Comparison of ENCODE assay signal across 5 cellular contexts in genomic region chr16:88209579-88209978, GRCh38.
DNase-seq lines count a peak whose midpoint lies in the region; ATAC-seq, FAIRE-seq and TF ChIP-seq lines count a peak whose summit lies in the region.
"Not testable (repeated sequence)": the region's sequence is repeated elsewhere in the genome, so short reads cannot be mapped to it uniquely, and the experiment has no call there.

No MANE protein-coding gene starts in this region.

- not testable (repeated sequence) for TF ChIP-seq RAD21 in K562 (CRISPR knock-in tag; conservative IDR thresholded peaks at IDR 0.05 in 1 of 2, IDR thresholded peaks at IDR 0.05 in 1 of 2); H1 (IDR thresholded peaks at IDR 0.05 in 1 of 2, conservative IDR thresholded peaks at IDR 0.05 in 1 of 2; ENCODE audit: low read depth in 2 of 2, low read length in 2 of 2)

- in situ Hi-C loops in K562 (cut with MboI): not testable (repeated sequence)

- not testable (repeated sequence) for H3K9me3 Mint-ChIP-seq in Calu3 (ENCODE audit: low read depth, unreplicated experiment); stimulated activated naive B cell treated with anti-CD40 and anti-IgM and Interleukin-4, amounts not matched to agents 10 μg/mL and 1 μg/mL and 100 μg/mL, for 72 hours

- CTCF ChIA-PET in Calu3 (lab: Charles Lee): interaction anchor here (0.6 kb wide), 1 partner anchor 464 kb away, joined by 3 read pairs; no protein-coding TSS in a partner anchor
- CTCF ChIA-PET in K562 (lab: Yijun Ruan, JAX; ENCODE audit: low intra/inter-chr PET ratio); H1 (lab: Charles Lee; ENCODE audit: partially characterized antibody): not testable (repeated sequence)

- not testable (repeated sequence) for H4K91ac ChIP-seq in H1 (replicated peaks; ENCODE audit: insufficient read length, low read length)

- not testable (repeated sequence) for H3K27ac ChIP-seq in K562 (ENCODE audit: extremely low read depth, low read depth, low read length); H1 (ENCODE audit: low read depth, low read length)

- FAIRE-seq in K562 (lab: Jason Lieb, UNC); H1 (lab: Jason Lieb, UNC): not testable (repeated sequence)

- DNase-seq in Calu3; K562 (ENCODE audit: extremely low read depth in 1 of 4, low spot score in 3 of 4); H1 (ENCODE audit: low read depth in 1 of 2, low spot score in 2 of 2); stimulated activated naive B cell treated with anti-CD40 and anti-IgM and Interleukin-4, amounts not matched to agents 10 μg/mL and 1 μg/mL and 100 μg/mL, for 72 hours: not testable (repeated sequence)

- not testable (repeated sequence) for H3K56ac ChIP-seq in H1 (replicated peaks; ENCODE audit: insufficient read length, low read depth, low read length)

- H3K4me1 ChIP-seq in K562 (replicated peaks in 1 of 2; ENCODE audit: control insufficient read depth in 2 of 2, insufficient read depth in 2 of 2, low read length in 2 of 2); H1 (replicated peaks in 1 of 4; ENCODE audit: control insufficient read depth in 3 of 4, insufficient read depth in 4 of 4, low read length in 3 of 4): not testable (repeated sequence)

- not testable (repeated sequence) for BruUV-seq in Calu3 (replicated peaks; lab: Mats Ljungman, UMichigan); K562 (replicated peaks; lab: Mats Ljungman, UMichigan)

- not testable (repeated sequence) for TF ChIP-seq CTCF in Calu3 (IDR thresholded peaks at IDR 0.05; ENCODE audit: unreplicated experiment); K562 (IDR thresholded peaks at IDR 0.05 in 2 of 3, conservative IDR thresholded peaks at IDR 0.05 in 1 of 3; ENCODE audit: insufficient read depth in 2 of 3, low read depth in 1 of 3, low read length in 3 of 3); H1 (IDR thresholded peaks at IDR 0.05; ENCODE audit: control extremely low read depth in 1 of 3, insufficient read depth in 1 of 3, low read depth in 1 of 3, low read length in 3 of 3)

- not testable (repeated sequence) for H3K4me3 ChIP-seq in K562; H1 (ENCODE audit: extremely low read depth in 1 of 4, insufficient read depth in 2 of 4, low read depth in 3 of 4, low read length in 4 of 4)

- H3K9me3 ChIP-seq in K562 (replicated peaks; ENCODE audit: control insufficient read depth, insufficient read depth, low read depth, low read length); H1 (ENCODE audit: insufficient read depth in 2 of 2, low read depth in 1 of 2, low read length in 1 of 2): not testable (repeated sequence)

- H4K5ac ChIP-seq in H1 (ENCODE audit: insufficient read length, low read depth, low read length): not testable (repeated sequence)

- not testable (repeated sequence) for H3K23ac ChIP-seq in H1 (ENCODE audit: insufficient read length)

- H3K4me2 ChIP-seq in K562 (ENCODE audit: insufficient read depth, low read length); H1 (ENCODE audit: insufficient read depth in 1 of 2, low read depth in 2 of 2, low read length in 2 of 2): not testable (repeated sequence)

- H4K20me1 ChIP-seq in K562 (replicated peaks; ENCODE audit: control insufficient read depth, insufficient read depth, low read length); H1 (replicated peaks in 1 of 2; ENCODE audit: control insufficient read depth in 1 of 2, insufficient read depth in 2 of 2, low read length in 2 of 2): not testable (repeated sequence)

- not testable (repeated sequence) for H3K4me3 Mint-ChIP-seq in Calu3 (ENCODE audit: low read depth, unreplicated experiment); stimulated activated naive B cell treated with anti-CD40 and anti-IgM and Interleukin-4, amounts not matched to agents 10 μg/mL and 1 μg/mL and 100 μg/mL, for 72 hours

- H2AK5ac ChIP-seq in H1 (ENCODE audit: low read depth, low read length): not testable (repeated sequence)

- not testable (repeated sequence) for H3K36me3 Mint-ChIP-seq in Calu3 (ENCODE audit: insufficient read depth, unreplicated experiment); stimulated activated naive B cell treated with anti-CD40 and anti-IgM and Interleukin-4, amounts not matched to agents 10 μg/mL and 1 μg/mL and 100 μg/mL, for 72 hours

- H2AFZ ChIP-seq in K562 (ENCODE audit: low read depth, low read length); H1 (ENCODE audit: low read length): not testable (repeated sequence)

- H4K8ac ChIP-seq in H1 (ENCODE audit: extremely low read depth, insufficient read depth, low read length): not testable (repeated sequence)

- ATAC-seq in SK-N-SH treated with all-trans-retinoic acid at 6 μM for 48 hours; K562; stimulated activated naive B cell treated with anti-CD40 and anti-IgM and Interleukin-4, amounts not matched to agents 10 μg/mL and 1 μg/mL and 100 μg/mL, for 72 hours (replicated peaks): not testable (repeated sequence)

- not testable (repeated sequence) for H2BK120ac ChIP-seq in H1 (replicated peaks; ENCODE audit: low read depth, low read length)

- H3K18ac ChIP-seq in H1 (ENCODE audit: extremely low read depth, low read length): not testable (repeated sequence)

- H3K4me1 Mint-ChIP-seq in Calu3 (ENCODE audit: low read depth, unreplicated experiment): peaks cover 11% of the 10 kb centered on the region
- not testable (repeated sequence) for H3K4me1 Mint-ChIP-seq in stimulated activated naive B cell treated with anti-CD40 and anti-IgM and Interleukin-4, amounts not matched to agents 10 μg/mL and 1 μg/mL and 100 μg/mL, for 72 hours

- H3K9ac ChIP-seq in K562 (ENCODE audit: insufficient read depth in 1 of 2, low read depth in 2 of 2, low read length in 2 of 2); H1 (replicated peaks in 1 of 4; ENCODE audit: extremely low read depth in 1 of 4, low read depth in 3 of 4, low read length in 3 of 4): not testable (repeated sequence)

- intact Hi-C loops in Calu3 (cut with micrococcal nuclease; ENCODE audit: unreplicated experiment); K562 (cut with micrococcal nuclease): not testable (repeated sequence)

- not testable (repeated sequence) for H3K9me1 ChIP-seq in K562 (ENCODE audit: control insufficient read depth, insufficient read depth, low read length)

- not testable (repeated sequence) for H2BK5ac ChIP-seq in H1 (ENCODE audit: low read depth, low read length)

- peak overlapping the region; percentile 66 for H3K27ac Mint-ChIP-seq in Calu3 (ENCODE audit: unreplicated experiment)
- H3K27ac Mint-ChIP-seq in stimulated activated naive B cell treated with anti-CD40 and anti-IgM and Interleukin-4, amounts not matched to agents 10 μg/mL and 1 μg/mL and 100 μg/mL, for 72 hours: peak overlapping the region; percentile 9

- TF ChIP-seq EP300 in K562 (IDR thresholded peaks at IDR 0.05; ENCODE audit: low read length); H1 (IDR thresholded peaks at IDR 0.05; ENCODE audit: borderline replicate concordance in 1 of 2, low read depth in 2 of 2, low read length in 2 of 2): not testable (repeated sequence)

- WGBS in K562 (ENCODE audit: insufficient coverage, low coverage, missing lambda C conversion rate): 8% methylated on average over 1 of the region's 1 CpG
- 82% methylated on average over 1 of the region's 1 CpG; no CpG with 5 or more reads in 1 of the 2 experiments for WGBS in H1 (ENCODE audit: extremely low coverage in 1 of 2, insufficient coverage in 1 of 2, insufficient read length in 1 of 2, insufficient replicate concordance in 2 of 2, low coverage in 1 of 2, low lambda C conversion rate in 2 of 2, missing lambda C conversion rate in 1 of 2), 2 experiments

- H2BK12ac ChIP-seq in H1 (ENCODE audit: low read depth, low read length): not testable (repeated sequence)

- POLR2A ChIA-PET in K562 (lab: Yijun Ruan, JAX); H1 (lab: Charles Lee; ENCODE audit: partially characterized antibody): not testable (repeated sequence)

- H3K23me2 ChIP-seq in H1 (ENCODE audit: low read depth, low read length): not testable (repeated sequence)

- not testable (repeated sequence) for H3K79me1 ChIP-seq in H1 (ENCODE audit: low read depth, low read length)

- H3K14ac ChIP-seq in H1 (ENCODE audit: insufficient read length): not testable (repeated sequence)

- not testable (repeated sequence) for TF ChIP-seq POLR2A in K562 (conservative IDR thresholded peaks at IDR 0.05); H1 (IDR thresholded peaks at IDR 0.05; ENCODE audit: control extremely low read depth in 1 of 2, low read depth in 2 of 2, low read length in 2 of 2)

- H2BK20ac ChIP-seq in H1 (ENCODE audit: low read length): not testable (repeated sequence)

- H3K36me3 ChIP-seq in K562 (ENCODE audit: control insufficient read depth, insufficient read depth, low read length); H1 (ENCODE audit: control insufficient read depth in 2 of 4, insufficient read depth in 4 of 4, low read length in 3 of 4): not testable (repeated sequence)

- H3K27me3 ChIP-seq in K562 (ENCODE audit: control insufficient read depth in 2 of 2, insufficient read depth in 2 of 2, low read length in 2 of 2): peaks cover 0 to 11% of the 10 kb centered on the region in 2 experiments; a peak in 2 of 5 replicates
- H3K27me3 ChIP-seq in H1 (replicated peaks in 1 of 4; ENCODE audit: control insufficient read depth in 3 of 4, extremely low read depth in 1 of 4, insufficient read depth in 3 of 4, low read length in 3 of 4): not testable (repeated sequence)

- peaks cover 17% of the 10 kb centered on the region for H3K27me3 Mint-ChIP-seq in Calu3 (ENCODE audit: unreplicated experiment)
- H3K27me3 Mint-ChIP-seq in stimulated activated naive B cell treated with anti-CD40 and anti-IgM and Interleukin-4, amounts not matched to agents 10 μg/mL and 1 μg/mL and 100 μg/mL, for 72 hours: not testable (repeated sequence)

- H3K4ac ChIP-seq in H1 (replicated peaks; ENCODE audit: insufficient read length, low read depth, low read length): not testable (repeated sequence)

- not testable (repeated sequence) for H2BK15ac ChIP-seq in H1 (ENCODE audit: low read length)

- H3K79me2 ChIP-seq in K562 (ENCODE audit: control insufficient read depth, insufficient read depth, low read length); H1 (ENCODE audit: control insufficient read depth in 1 of 2, insufficient read depth in 2 of 2, low read length in 2 of 2): not testable (repeated sequence)

TF ChIP-seq in SK-N-SH treated with all-trans-retinoic acid at 6 μM for 48 hours, 23 proteins besides CTCF, POLR2A, EP300 and RAD21:
- peak; percentile 99 for TF ChIP-seq ZNF8 (CRISPR knock-in tag; IDR thresholded peaks at IDR 0.05)
TF ChIP-seq in SK-N-SH treated with all-trans-retinoic acid at 6 μM for 48 hours: peak in this region for 1; not testable (repeated sequence) for 22.
